8 cellular contexts compared by ENCODE assay signal in genomic region chr11:76207642-76208378, GRCh38.
DNase-seq lines count a peak whose midpoint lies in the region; ATAC-seq and TF ChIP-seq lines count a peak whose summit lies in the region.

No MANE protein-coding gene starts in this region.

- H4K20me1 ChIP-seq in OCI-LY1 (ENCODE audit: insufficient read depth, low read length) = no peaks in the 10 kb centered on the region

- no peak for ATAC-seq in GM18873 (IDR thresholded peaks at IDR 0.05; ENCODE audit: low FRiP score, unreplicated experiment)

- H3K4me3 ChIP-seq in HUES6 (ENCODE audit: low read depth, low read length) (peak overlapping the region; percentile 72), OCI-LY1 (ENCODE audit: low read depth, low read length, poor library complexity, severe bottlenecking) (peak overlapping the region; percentile 63), mucosa of stomach (ENCODE audit: low read length) (peak overlapping the region; percentile 22)

- H3K9me3 ChIP-seq in HUES6 (ENCODE audit: control insufficient read depth, insufficient read depth, low read depth, low read length) = no peaks in the 10 kb centered on the region
- H3K9me3 ChIP-seq in OCI-LY1 (ENCODE audit: low read length) = no peaks in the 10 kb centered on the region
- no peaks in the 10 kb centered on the region for H3K9me3 ChIP-seq in mucosa of stomach (ENCODE audit: control insufficient read depth, low read length)

- in situ Hi-C loops in GM13976 (cut with MboI; ENCODE audit: low sequenced_read_pairs, unreplicated experiment) = loop anchor here (25.0 kb wide), 1 partner anchor 479 kb away; no protein-coding TSS in a partner anchor

- no peak overlapping the region for H3K27ac ChIP-seq in HUES6 (ENCODE audit: low read depth, low read length)
- H3K27ac ChIP-seq in OCI-LY1 (ENCODE audit: low read depth, low read length, poor library complexity, severe bottlenecking) = no peak overlapping the region

- DNase-seq in GM13976 (ENCODE audit: low spot score) (peak; percentile 92), activated T-cell treated with anti-CD3 and anti-CD28 coated beads for 24 hours (ENCODE audit: low read depth) (peak; percentile 70), erythroblast (lab: John Stamatoyannopoulos, UW) (peak; percentile 80 to 89)
- DNase-seq in stimulated activated CD8-positive, alpha-beta memory T cell treated with anti-CD3 and anti-CD28 coated beads, Interleukin-4, amount 100 ng/mL, for 1 hour (ENCODE audit: low read depth in 2 of 2, low spot score in 1 of 2) = peak; percentile 46 to 55

- TF ChIP-seq CTCF in GM13976 (IDR thresholded peaks at IDR 0.05; ENCODE audit: borderline replicate concordance, control extremely low read depth, extremely low read depth, insufficient read depth, missing control alignments) (peak; percentile 95), OCI-LY1 (IDR thresholded peaks at IDR 0.05; ENCODE audit: low read length) (peak; percentile 80)

- H3K36me3 ChIP-seq in HUES6 (ENCODE audit: control insufficient read depth, insufficient read depth, low read length) (no peaks in the 10 kb centered on the region), OCI-LY1 (ENCODE audit: insufficient read depth, low read length) (no peaks in the 10 kb centered on the region), mucosa of stomach (ENCODE audit: control insufficient read depth, insufficient read depth, low read length) (no peaks in the 10 kb centered on the region)

- H3F3A ChIP-seq in OCI-LY1 (ENCODE audit: insufficient read depth, low read length) = no peaks in the 10 kb centered on the region

- no peak overlapping the region for H2AFZ ChIP-seq in OCI-LY1 (ENCODE audit: low read length)

- TF ChIP-seq POLR2A in erythroblast (IDR thresholded peaks at IDR 0.05; ENCODE audit: low read length) = no peak

- H3K79me2 ChIP-seq in OCI-LY1 (ENCODE audit: insufficient read depth, low read length) = no peaks in the 10 kb centered on the region

- H3K9ac ChIP-seq in HUES6 (ENCODE audit: low read length) = peak overlapping the region; percentile 41
- peak overlapping the region; percentile 33; the same call in 1 of the 2 replicates for H3K9ac ChIP-seq in OCI-LY1 (ENCODE audit: low read length)
- H3K9ac ChIP-seq in mucosa of stomach (ENCODE audit: low read length) = peak overlapping the region; percentile 43

- H3K9me2 ChIP-seq in OCI-LY1 (ENCODE audit: low read depth, low read length) = no peaks in the 10 kb centered on the region

- H3K27me3 ChIP-seq in HUES6 (ENCODE audit: control insufficient read depth, insufficient read depth, low read length) (peaks cover 100% of the 10 kb centered on the region), OCI-LY1 (ENCODE audit: insufficient read depth, low read length) (peaks cover 16% of the 10 kb centered on the region), mucosa of stomach (ENCODE audit: control insufficient read depth, insufficient read depth, low read length) (peaks cover 97% of the 10 kb centered on the region)

- peaks cover 26% of the 10 kb centered on the region for H3K4me1 ChIP-seq in HUES6 (ENCODE audit: control insufficient read depth, insufficient read depth, low read length)
- H3K4me1 ChIP-seq in OCI-LY1 (ENCODE audit: insufficient read depth, low read length, severe bottlenecking) = peaks cover 35% of the 10 kb centered on the region
- H3K4me1 ChIP-seq in mucosa of stomach (ENCODE audit: control insufficient read depth, insufficient read depth, low read length) = peaks cover 39% of the 10 kb centered on the region

- H3K4me2 ChIP-seq in OCI-LY1 (ENCODE audit: low read length) = peak overlapping the region; percentile 60

Comparison
In these comparisons a context has a peak if more than half of its experiments do, and no peak if none do; other contexts are left out.
1. H3K4me3 ChIP-seq: peak in every context shown above with its lines; median percentile 72 in HUES6; 63 in OCI-LY1; 22 in mucosa of stomach.